Comparison of ENCODE assay signal across 25 cellular contexts in the genomic region with DNA sequence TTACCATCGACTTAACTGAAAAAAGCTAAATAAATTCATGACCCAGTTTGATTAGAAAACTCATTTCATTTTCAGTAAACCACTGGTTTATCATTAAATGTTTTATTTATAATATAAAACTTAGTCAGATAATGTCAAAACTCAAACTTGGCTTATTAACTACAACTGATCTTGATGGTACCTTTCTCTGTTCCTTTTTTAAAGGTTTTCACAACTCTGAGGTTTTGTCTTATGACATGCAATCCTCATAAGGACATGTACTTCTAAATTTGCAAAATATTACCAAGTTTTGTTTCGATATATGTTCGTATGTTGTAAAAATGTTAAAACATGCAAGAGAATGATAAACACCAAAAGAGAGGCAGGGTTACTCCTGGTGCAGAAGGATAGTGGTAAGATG.
DNase-seq lines count a peak whose midpoint lies in the region; ATAC-seq, FAIRE-seq and TF ChIP-seq lines count a peak whose summit lies in the region.
"Had no signal": no experiment of that assay in that cellular context is flagged by ENCODE, and none has a peak within 500 bp of the region (broad histone marks: within the 10 kb centered on the region; RNA-seq: fewer than 3 reads in every experiment).

No MANE protein-coding gene starts in this region.

- TF ChIP-seq CTCF in CD8-positive, alpha-beta T cell (IDR thresholded peaks at IDR 0.05) = no peak
- no peak for TF ChIP-seq CTCF in neural progenitor cell (IDR thresholded peaks at IDR 0.05)

- no peak overlapping the region for H3K27ac Mint-ChIP-seq in CD8-positive, alpha-beta T cell
- no peak overlapping the region for H3K27ac Mint-ChIP-seq in neural progenitor cell
- H3K27ac Mint-ChIP-seq: activated CD4-positive, alpha-beta T cell treated with anti-CD3 and anti-CD28 coated beads, Interleukin-2, amount 10 ng/mL, durations not matched to agents 24 days and 14 days; type B pancreatic cell had no signal

- H2AFZ ChIP-seq in neural progenitor cell (replicated peaks) = no peak overlapping the region
- H2AFZ ChIP-seq: parathyroid adenoma had no signal

- ATAC-seq in GM18511 (IDR thresholded peaks at IDR 0.05; ENCODE audit: unreplicated experiment) (peak; percentile 64), GM18909 (IDR thresholded peaks at IDR 0.05; ENCODE audit: poor library complexity, unreplicated experiment) (peak; percentile 68), HG03066 (IDR thresholded peaks at IDR 0.05; ENCODE audit: low read depth, unreplicated experiment) (peak; percentile 69)
- ATAC-seq in CD8-positive, alpha-beta T cell = no peak
- ATAC-seq: left colon had no signal

- peak; percentile 26 for FAIRE-seq in endometrium (lab: Jason Lieb, UNC)
- FAIRE-seq: G401.6, H1 had no signal

- no peaks in the 10 kb centered on the region for H3K36me3 Mint-ChIP-seq in CD8-positive, alpha-beta T cell
- no peaks in the 10 kb centered on the region for H3K36me3 Mint-ChIP-seq in neural progenitor cell
- H3K36me3 Mint-ChIP-seq: type B pancreatic cell had no signal

- no peak overlapping the region for H3K9ac ChIP-seq in neural progenitor cell
- H3K9ac ChIP-seq: parathyroid adenoma had no signal

- no peak for DNase-seq in DMS79 treated with DMSO at 0.1 percent for 48 hours (lab: John Stamatoyannopoulos, UW)
- DNase-seq in NCI-H2227 (lab: John Stamatoyannopoulos, UW; ENCODE audit: unreplicated experiment) = no peak
- no peak for DNase-seq in CD8-positive, alpha-beta T cell
- DNase-seq in neural progenitor cell (ENCODE audit: low spot score) = no peak
- DNase-seq: ACHN; activated CD4-positive, alpha-beta T cell treated with anti-CD3 and anti-CD28 coated beads, Interleukin-2, amount 10 ng/mL, durations not matched to agents 24 days and 14 days; activated naive CD4-positive, alpha-beta T cell treated with Interleukin-2 at 50 U/mL for 16 hours; activated T-cell treated with anti-CD3 and anti-CD28 coated beads, Interleukin-2, amount 50 U/mL, for 48 hours; BE2C; dermis blood vessel endothelial cell; KBM-7; left colon; mammary epithelial cell; NCI-H146; stimulated activated CD4-positive, alpha-beta T cell treated with anti-CD3 and anti-CD28 coated beads, Interleukin-2, amount 100 ng/mL, for 48 hours; T-helper 2 cell had no signal

- H3K4me1 ChIP-seq in CD8-positive, alpha-beta T cell (ENCODE audit: insufficient read depth, low read length) = no peaks in the 10 kb centered on the region
- no peaks in the 10 kb centered on the region for H3K4me1 ChIP-seq in neural progenitor cell
- H3K4me1 ChIP-seq: BE2C, parathyroid adenoma had no signal

- H3K27me3 ChIP-seq in CD8-positive, alpha-beta T cell (ENCODE audit: insufficient read depth, low read length) = no peaks in the 10 kb centered on the region
- no peaks in the 10 kb centered on the region for H3K27me3 ChIP-seq in neural progenitor cell
- H3K27me3 ChIP-seq: BE2C had no signal

- H3K79me2 ChIP-seq in neural progenitor cell (ENCODE audit: low read depth) = no peaks in the 10 kb centered on the region
- H3K79me2 ChIP-seq: parathyroid adenoma had no signal

- intact Hi-C loops in CD8-positive, alpha-beta T cell (cut with DNase I, micrococcal nuclease) = no loop called here

- no peaks in the 10 kb centered on the region for H4K20me1 ChIP-seq in neural progenitor cell (ENCODE audit: low read depth)

- no peaks in the 10 kb centered on the region for H3K27me3 Mint-ChIP-seq in CD8-positive, alpha-beta T cell (ENCODE audit: low read depth)
- H3K27me3 Mint-ChIP-seq in neural progenitor cell (ENCODE audit: insufficient read depth, low read depth) = peaks cover 8% of the 10 kb centered on the region
- H3K27me3 Mint-ChIP-seq: activated CD4-positive, alpha-beta T cell treated with anti-CD3 and anti-CD28 coated beads, Interleukin-2, amount 10 ng/mL, durations not matched to agents 24 days and 14 days; central memory CD8-positive, alpha-beta T cell had no signal

- no peak overlapping the region for H3K4me3 Mint-ChIP-seq in CD8-positive, alpha-beta T cell
- H3K4me3 Mint-ChIP-seq in neural progenitor cell = no peak overlapping the region
- H3K4me3 Mint-ChIP-seq: activated CD4-positive, alpha-beta T cell treated with anti-CD3 and anti-CD28 coated beads, Interleukin-2, amount 10 ng/mL, durations not matched to agents 24 days and 14 days; central memory CD8-positive, alpha-beta T cell; type B pancreatic cell had no signal

- no peaks in the 10 kb centered on the region for H3K36me3 ChIP-seq in CD8-positive, alpha-beta T cell (ENCODE audit: insufficient read depth, low read length)
- no peaks in the 10 kb centered on the region for H3K36me3 ChIP-seq in neural progenitor cell
- H3K36me3 ChIP-seq: BE2C had no signal

- peaks cover 9% of the 10 kb centered on the region for H3K9me3 Mint-ChIP-seq in CD8-positive, alpha-beta T cell
- H3K9me3 Mint-ChIP-seq in neural progenitor cell = peaks cover 4% of the 10 kb centered on the region
- H3K9me3 Mint-ChIP-seq: type B pancreatic cell had no signal

- POLR2A ChIA-PET in CD8-positive, alpha-beta T cell (lab: Charles Lee) = no interaction called here

- no peak overlapping the region for H3K27ac ChIP-seq in CD8-positive, alpha-beta T cell (ENCODE audit: low read depth, low read length)
- no peak overlapping the region for H3K27ac ChIP-seq in neural progenitor cell
- H3K27ac ChIP-seq: parathyroid adenoma had no signal

- no peak overlapping the region for H3K4me2 ChIP-seq in neural progenitor cell

- no peaks in the 10 kb centered on the region for H3F3A ChIP-seq in neural progenitor cell (ENCODE audit: low read depth)

- H3K9me3 ChIP-seq in CD8-positive, alpha-beta T cell (ENCODE audit: low read length) = no peaks in the 10 kb centered on the region
- H3K9me3 ChIP-seq in neural progenitor cell (ENCODE audit: low read depth) = no peaks in the 10 kb centered on the region
- H3K9me3 ChIP-seq: BE2C had no signal

- H3K4me3 ChIP-seq in CD8-positive, alpha-beta T cell (ENCODE audit: low read depth, low read length) = no peak overlapping the region
- H3K4me3 ChIP-seq in neural progenitor cell = no peak overlapping the region

- H3K4me1 Mint-ChIP-seq in CD8-positive, alpha-beta T cell (ENCODE audit: low read depth) = no peaks in the 10 kb centered on the region
- no peaks in the 10 kb centered on the region for H3K4me1 Mint-ChIP-seq in neural progenitor cell
- H3K4me1 Mint-ChIP-seq: activated CD4-positive, alpha-beta T cell treated with anti-CD3 and anti-CD28 coated beads, Interleukin-2, amount 10 ng/mL, durations not matched to agents 24 days and 14 days; central memory CD8-positive, alpha-beta T cell had no signal

- CTCF ChIA-PET in CD8-positive, alpha-beta T cell (lab: Charles Lee) = no interaction called here
